In the genomic region with DNA sequence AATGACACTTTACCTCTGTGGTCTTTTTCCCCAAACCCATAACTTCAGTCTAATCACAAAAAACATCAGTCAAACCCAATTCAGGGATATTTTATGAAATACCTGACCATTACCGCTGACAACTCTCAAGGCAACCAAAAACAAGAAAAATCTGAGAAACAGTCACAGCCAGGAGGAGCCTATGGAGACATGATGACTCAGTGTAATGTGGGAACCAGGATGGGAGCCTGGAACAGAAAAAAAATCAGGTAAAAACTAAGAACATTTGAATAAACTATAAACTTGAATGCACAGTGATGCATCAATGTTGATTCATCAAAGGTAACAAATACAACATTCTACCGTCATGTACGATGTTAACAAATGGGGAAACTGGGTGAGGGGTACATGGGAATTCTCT, we compare ENCODE assay signal across 16 cellular contexts.
A peak's percentile ranks its signal among the peaks of the same experiment; 100 is the strongest.
DNase-seq lines count a peak whose midpoint lies in the region; ATAC-seq, FAIRE-seq and TF ChIP-seq lines count a peak whose summit lies in the region.
"Had no signal": no experiment of that assay in that cellular context is flagged by ENCODE, and none has a peak within 500 bp of the region (broad histone marks: within the 10 kb centered on the region; RNA-seq: fewer than 3 reads in every experiment).

No MANE protein-coding gene starts in this region.

- no peaks in the 10 kb centered on the region for H3K79me2 ChIP-seq in mammary epithelial cell (ENCODE audit: insufficient read depth, low read length)

- 85% methylated on average over 3 of the region's 3 CpGs for WGBS in mammary epithelial cell (ENCODE audit: low coverage, missing lambda C conversion rate)

- no peak overlapping the region for H3K9ac ChIP-seq in mammary epithelial cell (ENCODE audit: insufficient read depth, low read length)
- H3K9ac ChIP-seq: BLaER1 had no signal

- H2AFZ ChIP-seq in mammary epithelial cell (ENCODE audit: low read depth, low read length): no peak overlapping the region

- no peak overlapping the region for H3K4me3 ChIP-seq in mammary epithelial cell (replicated peaks in 1 of 3; ENCODE audit: insufficient read depth in 1 of 3, low read depth in 2 of 3, low read length in 3 of 3)
- no peak overlapping the region for H3K4me3 ChIP-seq in breast epithelium
- H3K4me3 ChIP-seq in bronchial epithelial cell (ENCODE audit: low read depth, low read length): no peak overlapping the region
- H3K4me3 ChIP-seq: BLaER1, GM12878 had no signal

- H3K27me3 Mint-ChIP-seq in activated T-cell treated with anti-CD3 and anti-CD28 coated beads, Interleukin-2, amount 50 U/mL, for 4 hours (ENCODE audit: low read depth): peaks cover 2% of the 10 kb centered on the region

- BruUV-seq in mammary epithelial cell (replicated peaks; lab: Mats Ljungman, UMichigan): no TSS peak

- no peak for FAIRE-seq in bronchial epithelial cell (lab: Jason Lieb, UNC)
- FAIRE-seq: GM12878, GM18507 had no signal

- H3K4me2 ChIP-seq in mammary epithelial cell (ENCODE audit: insufficient read depth, low read depth, low read length): no peak overlapping the region
- H3K4me2 ChIP-seq: BLaER1 had no signal

- H3K27me3 ChIP-seq in mammary epithelial cell (ENCODE audit: insufficient read depth, low read length): no peaks in the 10 kb centered on the region
- no peaks in the 10 kb centered on the region for H3K27me3 ChIP-seq in breast epithelium
- no peaks in the 10 kb centered on the region for H3K27me3 ChIP-seq in bronchial epithelial cell (ENCODE audit: control insufficient read depth, insufficient read depth, low read length)
- H3K27me3 ChIP-seq: BLaER1 had no signal

- H4K20me1 ChIP-seq in mammary epithelial cell (ENCODE audit: insufficient read depth, low read length): no peaks in the 10 kb centered on the region
- H4K20me1 ChIP-seq: BLaER1 had no signal

- in situ Hi-C loops in mammary epithelial cell (cut with MboI; ENCODE audit: low sequenced_read_pairs in 2 of 2): no loop called here

- TF ChIP-seq POLR2A in breast epithelium (IDR thresholded peaks at IDR 0.05): no peak

- intact Hi-C loops in mammary epithelial cell (cut with micrococcal nuclease): loop anchor here (2.0 kb wide), 1 partner anchor 85 kb away; the partner anchor contains the start of gene TSHZ2
- intact Hi-C loops in breast epithelium (cut with DNase I; ENCODE audit: low total_unique reads): no loop called here

- ATAC-seq in activated T-cell treated with anti-CD3 and anti-CD28 coated beads, Interleukin-2, amount 50 U/mL, for 4 hours: no peak
- ATAC-seq in HG02885 (IDR thresholded peaks at IDR 0.05; ENCODE audit: poor library complexity, unreplicated experiment): no peak
- no peak for ATAC-seq in GM21786 (IDR thresholded peaks at IDR 0.05; ENCODE audit: unreplicated experiment)
- ATAC-seq: GM12878 had no signal

- H3K4me1 ChIP-seq in mammary epithelial cell (ENCODE audit: insufficient read depth, low read length) (peaks cover 15% of the 10 kb centered on the region), breast epithelium (no peaks in the 10 kb centered on the region)
- H3K4me1 ChIP-seq: Caco-2 had no signal

- H3K27ac ChIP-seq in mammary epithelial cell (ENCODE audit: insufficient read depth, low read depth, low read length) (no peak overlapping the region), breast epithelium (no peak overlapping the region)
- H3K27ac ChIP-seq: 22Rv1, BLaER1 had no signal

- H3K36me3 ChIP-seq in mammary epithelial cell (ENCODE audit: insufficient read depth, low read length) (no peaks in the 10 kb centered on the region), breast epithelium (no peaks in the 10 kb centered on the region), bronchial epithelial cell (ENCODE audit: control insufficient read depth, insufficient read depth, low read length) (no peaks in the 10 kb centered on the region)
- H3K36me3 ChIP-seq: BLaER1 had no signal

- DNase-seq in mammary epithelial cell (peak; percentile 51), breast epithelium (ENCODE audit: low spot score in 2 of 2) (no peak), bronchial epithelial cell (ENCODE audit: low read depth) (peak; percentile 66), kidney glomerular epithelial cell (lab: John Stamatoyannopoulos, UW) (peak; percentile 3), cerebellar nuclear complex (lab: John Stamatoyannopoulos, UW) (no peak)
- no peak for DNase-seq in activated T-cell treated with anti-CD3 and anti-CD28 coated beads, Interleukin-2, amount 50 U/mL, for 4 hours
- DNase-seq: Caco-2; CD8-positive, alpha-beta memory T cell; HCEC 1CT; HFFc6 had no signal

- no peak overlapping the region for H3K4me3 Mint-ChIP-seq in activated T-cell treated with anti-CD3 and anti-CD28 coated beads, Interleukin-2, amount 50 U/mL, for 4 hours
- H3K4me3 Mint-ChIP-seq: CD8-positive, alpha-beta memory T cell; HFFc6 had no signal

- H3K9me3 Mint-ChIP-seq in activated T-cell treated with anti-CD3 and anti-CD28 coated beads, Interleukin-2, amount 50 U/mL, for 4 hours: no peaks in the 10 kb centered on the region
- H3K9me3 Mint-ChIP-seq: CD8-positive, alpha-beta memory T cell had no signal

- CTCF ChIA-PET in mammary epithelial cell (lab: Charles Lee; ENCODE audit: low non-redundant PET): no interaction called here

- H3K36me3 Mint-ChIP-seq in activated T-cell treated with anti-CD3 and anti-CD28 coated beads, Interleukin-2, amount 50 U/mL, for 4 hours (ENCODE audit: insufficient read depth): no peaks in the 10 kb centered on the region
- H3K36me3 Mint-ChIP-seq: CD8-positive, alpha-beta memory T cell had no signal

- TF ChIP-seq CTCF in mammary epithelial cell (conservative IDR thresholded peaks at IDR 0.05 in 1 of 2, IDR thresholded peaks at IDR 0.05 in 1 of 2; ENCODE audit: extremely low read depth in 1 of 2, insufficient read depth in 1 of 2, low read depth in 1 of 2, low read length in 2 of 2) (no peak), breast epithelium (IDR thresholded peaks at IDR 0.05) (no peak), bronchial epithelial cell (IDR thresholded peaks at IDR 0.05; ENCODE audit: insufficient read depth, low read length, severe bottlenecking) (no peak)

- no peaks in the 10 kb centered on the region for H3K9me3 ChIP-seq in mammary epithelial cell (replicated peaks; ENCODE audit: insufficient read depth, low read length)
- H3K9me3 ChIP-seq in breast epithelium: no peaks in the 10 kb centered on the region
- H3K9me3 ChIP-seq: BLaER1, Caco-2 had no signal

- no peaks in the 10 kb centered on the region for H3K4me1 Mint-ChIP-seq in activated T-cell treated with anti-CD3 and anti-CD28 coated beads, Interleukin-2, amount 50 U/mL, for 4 hours (ENCODE audit: low read depth)
- H3K4me1 Mint-ChIP-seq: CD8-positive, alpha-beta memory T cell had no signal

- dilution Hi-C loops in mammary epithelial cell (cut with HindIII; ENCODE audit: low sequenced_read_pairs): loop anchor here (25.0 kb wide), 1 partner anchor 99 kb away; no protein-coding TSS in a partner anchor

Comparison
In these comparisons a context has a peak if more than half of its experiments do, and no peak if none do; other contexts are left out.
1. DNase-seq: peak in mammary epithelial cell (single experiment), bronchial epithelial cell (single experiment) and kidney glomerular epithelial cell (single experiment); none in breast epithelium (0 of 2), cerebellar nuclear complex (0 of 2) and activated T-cell treated with anti-CD3 and anti-CD28 coated beads, Interleukin-2, amount 50 U/mL, for 4 hours (single experiment).